In genomic region chr3:104291878-104292277, GRCh38 we compare ENCODE assay signal across 8 cellular contexts.
DNase-seq lines count a peak whose midpoint lies in the region; ATAC-seq and TF ChIP-seq lines count a peak whose summit lies in the region.

No MANE protein-coding gene starts in this region.

- peak overlapping the region; percentile 36 for H3K27ac Mint-ChIP-seq in activated CD8-positive, alpha-beta T cell treated with anti-CD3 and anti-CD28 coated beads for 36 hours
- H3K27ac Mint-ChIP-seq in osteocyte (ENCODE audit: unreplicated experiment) (peak overlapping the region; percentile 85), H9 (no peak overlapping the region; a peak in 1 of 7 replicates)

- H3K4me1 ChIP-seq in H9 (ENCODE audit: insufficient read depth, low read length), result no peaks in the 10 kb centered on the region; the same call in 1 of the 2 replicates

- H4K20me1 ChIP-seq in H9 (ENCODE audit: control insufficient read depth, insufficient read depth, insufficient read length), result no peaks in the 10 kb centered on the region

- H2BK12ac ChIP-seq in H9 (ENCODE audit: insufficient read length, low read depth, low read length), result no peak overlapping the region

- no peak overlapping the region for H2AK5ac ChIP-seq in H9 (ENCODE audit: insufficient read length, low read length)

- H3K36me3 Mint-ChIP-seq in activated CD8-positive, alpha-beta T cell treated with anti-CD3 and anti-CD28 coated beads for 36 hours (ENCODE audit: low read depth), result no peaks in the 10 kb centered on the region
- H3K36me3 Mint-ChIP-seq in osteocyte (ENCODE audit: unreplicated experiment) (peaks cover 2% of the 10 kb centered on the region), H9 (ENCODE audit: insufficient read depth in 1 of 3, low read depth in 3 of 3) (peaks cover 2 to 14% (median 11%) of the 10 kb centered on the region in 3 experiments; a peak in 5 of 7 replicates)

- H3K9me3 ChIP-seq in H9 (ENCODE audit: control insufficient read depth, low read depth, low read length), result peaks cover 4% of the 10 kb centered on the region

- no peak for TF ChIP-seq CTCF in activated CD8-positive, alpha-beta T cell treated with anti-CD3 and anti-CD28 coated beads for 36 hours (IDR thresholded peaks at IDR 0.05)
- no peak for TF ChIP-seq CTCF in osteocyte (IDR thresholded peaks at IDR 0.05)
- TF ChIP-seq CTCF in H9 (conservative IDR thresholded peaks at IDR 0.05), result no peak

- H3K9ac ChIP-seq in H9 (ENCODE audit: extremely low read depth, insufficient read length, low read length), result no peak overlapping the region

- H3K27me3 Mint-ChIP-seq in activated CD8-positive, alpha-beta T cell treated with anti-CD3 and anti-CD28 coated beads for 36 hours, result no peaks in the 10 kb centered on the region
- H3K27me3 Mint-ChIP-seq in osteocyte (ENCODE audit: unreplicated experiment) (no peaks in the 10 kb centered on the region), H9 (ENCODE audit: low read depth) (no peaks in the 10 kb centered on the region)

- no peak overlapping the region for H3K23ac ChIP-seq in H9 (ENCODE audit: insufficient read length, low read depth, low read length)

- H3K79me1 ChIP-seq in H9 (ENCODE audit: insufficient read depth, low read depth, low read length, poor library complexity, severe bottlenecking), result no peaks in the 10 kb centered on the region

- no peak overlapping the region for H3K27ac ChIP-seq in H9 (ENCODE audit: insufficient read length, low read depth, low read length)

- H2AFZ ChIP-seq in H9 (ENCODE audit: low read length), result no peak overlapping the region

- no peak overlapping the region for H2BK15ac ChIP-seq in H9 (ENCODE audit: low read depth, low read length)

- H3K4me2 ChIP-seq in H9 (ENCODE audit: insufficient read depth, insufficient read length, low read length), result no peak overlapping the region

- POLR2A ChIA-PET in activated CD8-positive, alpha-beta T cell treated with anti-CD3 and anti-CD28 coated beads for 36 hours (lab: Charles Lee), result no interaction called here
- POLR2A ChIA-PET in HEK293T (lab: Yijun Ruan, JAX), result no interaction called here

- H4K5ac ChIP-seq in H9 (ENCODE audit: insufficient read length, low read depth, low read length), result no peak overlapping the region

- intact Hi-C loops in activated CD8-positive, alpha-beta T cell treated with anti-CD3 and anti-CD28 coated beads for 36 hours (cut with micrococcal nuclease), result no loop called here

- CTCF ChIA-PET in activated CD8-positive, alpha-beta T cell treated with anti-CD3 and anti-CD28 coated beads for 36 hours (lab: Charles Lee), result no interaction called here
- CTCF ChIA-PET in HEK293T (lab: Yijun Ruan, JAX), result no interaction called here

- H3K79me2 ChIP-seq in H9 (ENCODE audit: insufficient read depth, low read length), result no peaks in the 10 kb centered on the region

- no peaks in the 10 kb centered on the region for H3K23me2 ChIP-seq in H9 (ENCODE audit: insufficient read length, low read depth, low read length, poor library complexity, severe bottlenecking)

- no peak overlapping the region for H3T11ph ChIP-seq in H9 (ENCODE audit: low read length)

- H3K18ac ChIP-seq in H9 (ENCODE audit: insufficient read length, low read depth, low read length), result no peak overlapping the region

- no peaks in the 10 kb centered on the region for H3K4me1 Mint-ChIP-seq in activated CD8-positive, alpha-beta T cell treated with anti-CD3 and anti-CD28 coated beads for 36 hours (ENCODE audit: low read depth)
- H3K4me1 Mint-ChIP-seq in osteocyte (ENCODE audit: unreplicated experiment), result peaks cover 25% of the 10 kb centered on the region
- H3K4me1 Mint-ChIP-seq in H9, result peaks cover 12 to 16% of the 10 kb centered on the region in 2 experiments

- no peaks in the 10 kb centered on the region for H3K9me3 Mint-ChIP-seq in activated CD8-positive, alpha-beta T cell treated with anti-CD3 and anti-CD28 coated beads for 36 hours
- H3K9me3 Mint-ChIP-seq in osteocyte (ENCODE audit: unreplicated experiment) (peaks cover 5% of the 10 kb centered on the region), H9 (peaks cover 13 to 15% of the 10 kb centered on the region in 2 experiments)

- H3K56ac ChIP-seq in H9 (ENCODE audit: insufficient read length, low read depth, low read length), result no peak overlapping the region

- no peak overlapping the region for H3K14ac ChIP-seq in H9 (ENCODE audit: insufficient read depth, low read length)

- WGBS in H9 (ENCODE audit: extremely low coverage, insufficient read length, low lambda C conversion rate), result no CpG with 5 or more reads among the region's 2 CpGs

- H4K8ac ChIP-seq in H9 (replicated peaks; ENCODE audit: insufficient read length, low read depth, low read length), result no peak overlapping the region

- peak; percentile 28 for ATAC-seq in GM19035 (IDR thresholded peaks at IDR 0.05; ENCODE audit: unreplicated experiment)
- ATAC-seq in HG03039 (IDR thresholded peaks at IDR 0.05; ENCODE audit: unreplicated experiment), result peak; percentile 28
- no peak for ATAC-seq in activated CD8-positive, alpha-beta T cell treated with anti-CD3 and anti-CD28 coated beads for 36 hours
- ATAC-seq in HG03139 (IDR thresholded peaks at IDR 0.05; ENCODE audit: unreplicated experiment), result no peak

- H2BK120ac ChIP-seq in H9 (ENCODE audit: low read depth, low read length, poor library complexity, severe bottlenecking), result no peak overlapping the region

- no peak overlapping the region for H2BK20ac ChIP-seq in H9 (ENCODE audit: low read depth, low read length, poor library complexity, severe bottlenecking)

- no peaks in the 10 kb centered on the region for H3K27me3 ChIP-seq in H9 (ENCODE audit: insufficient read depth, low read length)

- no peak overlapping the region for H3K4ac ChIP-seq in H9 (ENCODE audit: low read depth, low read length)

- no peak overlapping the region for H2BK5ac ChIP-seq in H9 (ENCODE audit: insufficient read length, low read length)

- no peak for DNase-seq in activated CD8-positive, alpha-beta T cell treated with anti-CD3 and anti-CD28 coated beads for 36 hours
- DNase-seq in osteocyte (ENCODE audit: extremely low spot score, unreplicated experiment), result no peak
- DNase-seq in H9, result no peak
- DNase-seq in HEK293T (ENCODE audit: extremely low spot score), result no peak
- no peak for DNase-seq in RKO (ENCODE audit: low spot score)

- peak overlapping the region; percentile 23 for H3K4me3 Mint-ChIP-seq in activated CD8-positive, alpha-beta T cell treated with anti-CD3 and anti-CD28 coated beads for 36 hours
- H3K4me3 Mint-ChIP-seq in osteocyte (ENCODE audit: unreplicated experiment), result peak overlapping the region; percentile 70
- H3K4me3 Mint-ChIP-seq in H9, result no peak overlapping the region

- no peak overlapping the region for H4K91ac ChIP-seq in H9 (ENCODE audit: insufficient read length, low read depth, low read length)

TF ChIP-seq in HEK293T, 16 proteins besides CTCF, POLR2A, EP300 and RAD21:
- TF ChIP-seq BHLHE40 (IDR thresholded peaks at IDR 0.05; ENCODE audit: borderline replicate concordance) (no peak), TARDBP (IDR thresholded peaks at IDR 0.05) (no peak), FOXM1 (IDR thresholded peaks at IDR 0.05; ENCODE audit: borderline replicate concordance) (no peak), CTBP1 (IDR thresholded peaks at IDR 0.05; ENCODE audit: borderline replicate concordance) (no peak), ZNF384 (IDR thresholded peaks at IDR 0.05) (no peak)

Comparison
In these comparisons a context has a peak if more than half of its experiments do, and no peak if none do; other contexts are left out.
1. ATAC-seq: peak in GM19035 (single experiment) and HG03039 (single experiment); none in activated CD8-positive, alpha-beta T cell treated with anti-CD3 and anti-CD28 coated beads for 36 hours (single experiment) and HG03139 (single experiment).
2. H3K27ac Mint-ChIP-seq: peak in activated CD8-positive, alpha-beta T cell treated with anti-CD3 and anti-CD28 coated beads for 36 hours (single experiment) and osteocyte (single experiment); none in H9 (0 of 3).
3. H3K4me3 Mint-ChIP-seq: peak in activated CD8-positive, alpha-beta T cell treated with anti-CD3 and anti-CD28 coated beads for 36 hours (single experiment) and osteocyte (single experiment); none in H9 (0 of 2).